8 cellular contexts compared by ENCODE assay signal in the genomic region with DNA sequence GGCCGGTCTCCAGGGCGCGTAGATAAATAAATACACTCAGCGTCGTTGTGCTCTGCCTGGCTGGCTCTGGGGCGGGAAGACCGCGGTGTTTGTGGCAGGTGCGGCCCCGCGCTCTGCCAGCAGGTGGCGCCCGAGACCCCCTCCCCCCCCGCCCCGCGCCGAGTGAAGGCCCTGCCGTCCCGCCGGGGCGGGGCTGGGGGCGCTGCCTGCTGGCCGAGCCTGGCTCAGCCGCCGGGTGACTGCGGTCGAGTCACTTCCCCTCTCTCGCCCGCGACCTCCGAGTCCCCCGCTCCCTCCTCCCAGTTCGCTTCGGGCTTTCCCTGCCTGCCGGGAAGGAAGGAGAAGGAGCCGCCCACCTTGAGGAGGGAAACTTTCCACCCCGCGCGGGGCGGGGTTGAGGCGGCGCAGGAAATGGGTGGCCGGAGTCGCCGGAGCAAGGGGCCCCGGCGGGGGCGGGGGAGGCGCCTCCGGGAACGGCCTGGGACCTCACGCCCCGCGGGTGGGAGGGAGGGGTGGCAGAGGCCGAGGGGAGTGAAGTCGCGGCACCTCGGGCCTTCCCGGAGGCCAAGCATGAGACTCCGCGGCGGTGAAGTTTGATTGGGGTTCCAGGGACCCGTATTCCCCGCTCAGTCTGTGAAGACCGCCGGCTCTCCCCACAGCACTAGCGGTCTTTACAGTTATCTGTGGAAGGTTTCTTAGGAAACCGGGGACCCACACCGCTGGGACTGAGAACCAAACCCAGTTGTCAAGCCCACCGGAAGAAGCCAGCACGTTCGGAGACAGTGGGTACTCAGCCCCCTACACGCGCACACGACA. TPM values are rescaled to one million over a fixed set of nuclear protein-coding genes. Genes with fewer than 3 reads are reported as not detected.
DNase-seq lines count a peak whose midpoint lies in the region; ATAC-seq and TF ChIP-seq lines count a peak whose summit lies in the region.

No MANE protein-coding gene starts in this region.

- peak overlapping the region; percentile 100 for H3K27ac ChIP-seq in CD4-positive, CD25-positive, alpha-beta regulatory T cell (ENCODE audit: insufficient read depth, low read length, poor library complexity, severe bottlenecking)
- H3K27ac ChIP-seq in HUES6 (ENCODE audit: low read depth, low read length) (no peak overlapping the region), neuronal stem cell (replicated peaks; ENCODE audit: low read length) (no peak overlapping the region)

- H2AK5ac ChIP-seq in neuronal stem cell (ENCODE audit: low read depth, low read length) = peak overlapping the region; percentile 27

- peak overlapping the region; percentile 72 for H3K18ac ChIP-seq in neuronal stem cell (ENCODE audit: low read length)

- H2AFZ ChIP-seq in neuronal stem cell (ENCODE audit: low read length) = no peak overlapping the region

- peaks cover 7% of the 10 kb centered on the region for H3K36me3 ChIP-seq in CD4-positive, CD25-positive, alpha-beta regulatory T cell (ENCODE audit: control insufficient read depth, insufficient read depth, low read length)
- H3K36me3 ChIP-seq in HUES6 (ENCODE audit: control insufficient read depth, insufficient read depth, low read length) = no peaks in the 10 kb centered on the region
- peaks cover 4 to 16% of the 10 kb centered on the region in 2 donors for H3K36me3 ChIP-seq in neuronal stem cell (replicated peaks in 1 of 2; ENCODE audit: control insufficient read depth in 2 of 2, insufficient read depth in 2 of 2, low read length in 2 of 2)

- peaks cover 7% of the 10 kb centered on the region for H3K79me1 ChIP-seq in neuronal stem cell (ENCODE audit: low read depth, low read length)

- H3K4me2 ChIP-seq in neuronal stem cell (ENCODE audit: insufficient read depth, low read length, poor library complexity, severe bottlenecking) = peak overlapping the region; percentile 75

- no peak overlapping the region for H2BK15ac ChIP-seq in neuronal stem cell (ENCODE audit: low read length)

- peak overlapping the region; percentile 47 for H3K23ac ChIP-seq in neuronal stem cell (ENCODE audit: low read depth, low read length, poor library complexity)

- H3K4ac ChIP-seq in neuronal stem cell (ENCODE audit: low read length) = no peak overlapping the region

- H4K8ac ChIP-seq in neuronal stem cell (ENCODE audit: low read depth, low read length) = no peak overlapping the region

- H3K4me3 ChIP-seq in CD4-positive, CD25-positive, alpha-beta regulatory T cell (ENCODE audit: low read depth, low read length) = peak overlapping the region; percentile 96
- peak overlapping the region; percentile 66 for H3K4me3 ChIP-seq in HUES6 (ENCODE audit: low read depth, low read length)
- peak overlapping the region; percentile 75 to 83 for H3K4me3 ChIP-seq in foreskin fibroblast (ENCODE audit: low read depth in 1 of 2, low read length in 2 of 2)
- peak overlapping the region; percentile 73 to 80 for H3K4me3 ChIP-seq in neuronal stem cell (ENCODE audit: low read length in 2 of 2)

- H3K9me3 ChIP-seq in CD4-positive, CD25-positive, alpha-beta regulatory T cell (ENCODE audit: control insufficient read depth in 2 of 2, low read length in 2 of 2) = no peaks in the 10 kb centered on the region
- H3K9me3 ChIP-seq in HUES6 (ENCODE audit: control insufficient read depth, insufficient read depth, low read depth, low read length) (no peaks in the 10 kb centered on the region), neuronal stem cell (replicated peaks in 1 of 2; ENCODE audit: control insufficient read depth in 2 of 2, insufficient read depth in 1 of 2, low read depth in 1 of 2, low read length in 2 of 2) (no peaks in the 10 kb centered on the region)

- ATAC-seq in CD4-positive, CD25-positive, alpha-beta regulatory T cell (ENCODE audit: low read depth in 2 of 2) = peak; percentile 26 to 29
- peak; percentile 31 for ATAC-seq in GM19351 (IDR thresholded peaks at IDR 0.05; ENCODE audit: unreplicated experiment)

- H3K27ac Mint-ChIP-seq in CD4-positive, CD25-positive, alpha-beta regulatory T cell = peak overlapping the region; percentile 97 to 98 (median 97)

- H3K9ac ChIP-seq in HUES6 (ENCODE audit: low read length) (peak overlapping the region; percentile 16), neuronal stem cell (ENCODE audit: low read depth, low read length, poor library complexity) (peak overlapping the region; percentile 80)

- peaks cover 79% of the 10 kb centered on the region for H3K4me1 ChIP-seq in CD4-positive, CD25-positive, alpha-beta regulatory T cell (ENCODE audit: control insufficient read depth, insufficient read depth, low read length, poor library complexity, severe bottlenecking)
- peaks cover 34% of the 10 kb centered on the region for H3K4me1 ChIP-seq in HUES6 (ENCODE audit: control insufficient read depth, insufficient read depth, low read length)
- peaks cover 32 to 44% of the 10 kb centered on the region in 2 donors for H3K4me1 ChIP-seq in neuronal stem cell (ENCODE audit: control insufficient read depth in 2 of 2, insufficient read depth in 1 of 2, low read depth in 1 of 2, low read length in 2 of 2)

- no CpG with 5 or more reads among the region's 75 CpGs for WGBS in neuronal stem cell (ENCODE audit: extremely low coverage in 2 of 2, insufficient read length in 2 of 2, insufficient replicate concordance in 1 of 2), 2 donors

- H2BK120ac ChIP-seq in neuronal stem cell (ENCODE audit: low read depth, low read length) = no peak overlapping the region

- H3K9me3 Mint-ChIP-seq in CD4-positive, CD25-positive, alpha-beta regulatory T cell = peaks cover 0 to 2% (median 0%) of the 10 kb centered on the region in 7 donors

- no peaks in the 10 kb centered on the region for H3K27me3 ChIP-seq in CD4-positive, CD25-positive, alpha-beta regulatory T cell (ENCODE audit: control insufficient read depth, insufficient read depth, low read length)
- peaks cover 43% of the 10 kb centered on the region for H3K27me3 ChIP-seq in HUES6 (ENCODE audit: control insufficient read depth, insufficient read depth, low read length)
- H3K27me3 ChIP-seq in neuronal stem cell (ENCODE audit: control insufficient read depth in 3 of 3, insufficient read depth in 3 of 3, low read depth in 1 of 3, low read length in 3 of 3) = peaks cover 0 to 25% (median 3%) of the 10 kb centered on the region in 3 experiments

- H3K14ac ChIP-seq in neuronal stem cell (ENCODE audit: low read length) = no peak overlapping the region

- no peak overlapping the region for H2BK12ac ChIP-seq in neuronal stem cell (ENCODE audit: low read length)

- peak overlapping the region; percentile 76 for H4K91ac ChIP-seq in neuronal stem cell (ENCODE audit: low read depth, low read length, poor library complexity)

- peaks cover 9% of the 10 kb centered on the region for H3K27me3 Mint-ChIP-seq in CD4-positive, CD25-positive, alpha-beta regulatory T cell

- no peaks in the 10 kb centered on the region for H3K36me3 Mint-ChIP-seq in CD4-positive, CD25-positive, alpha-beta regulatory T cell

- peaks cover 0 to 73% (median 31%) of the 10 kb centered on the region in 4 donors for H3K4me1 Mint-ChIP-seq in CD4-positive, CD25-positive, alpha-beta regulatory T cell

- TF ChIP-seq CTCF in foreskin fibroblast (IDR thresholded peaks at IDR 0.05; ENCODE audit: low read depth, low read length) = peak; percentile 42

- DNase-seq in CD4-positive, CD25-positive, alpha-beta regulatory T cell = peak; percentile 80 to 88 (median 86)
- DNase-seq in SHP77 treated with DMSO at 0.1 percent for 48 hours (lab: John Stamatoyannopoulos, UW) = peak; percentile 29
- DNase-seq in activated gamma-delta T cell treated with Interleukin-2 at 50 U/mL for 16 hours = peak; percentile 78
- peak; percentile 98 to 99 for DNase-seq in foreskin fibroblast
- peak; percentile 80 for DNase-seq in neuronal stem cell (ENCODE audit: low spot score)
- DNase-seq in stromal cell of bone marrow (ENCODE audit: low read depth) = peak; percentile 91

- H2BK5ac ChIP-seq in neuronal stem cell (ENCODE audit: low read length) = peak overlapping the region; percentile 79

- peak overlapping the region; percentile 94 to 98 (median 95) for H3K4me3 Mint-ChIP-seq in CD4-positive, CD25-positive, alpha-beta regulatory T cell

RNA-seq across cellular contexts. Expression of a gene that starts 1.5 kb away (rescaled TPM):
- 143 TPM for total RNA-seq in CD4-positive, CD25-positive, alpha-beta regulatory T cell
- 10 to 100 TPM in 1 of 4 donors, 1 to 10 TPM in 3; 7.8 to 11.6 (median 8.7) TPM for polyA plus RNA-seq in CD4-positive, CD25-positive, alpha-beta regulatory T cell
- 7.3 TPM for polyA plus RNA-seq in neuronal stem cell (2013, experiment 1 of 2)
- 6.4 TPM for polyA plus RNA-seq in neuronal stem cell (2013, experiment 2 of 2)

RNA-seq across cellular contexts. Expression of a gene that starts 2.0 kb away (rescaled TPM):
- total RNA-seq in CD4-positive, CD25-positive, alpha-beta regulatory T cell = 49.4 TPM
- polyA plus RNA-seq in CD4-positive, CD25-positive, alpha-beta regulatory T cell = 100 to 1,000 TPM in 3 of 4 donors, 10 to 100 TPM in 1; 77.1 to 158 (median 115) TPM
- polyA plus RNA-seq in neuronal stem cell (2013, experiment 1 of 2) = 50.9 TPM
- 50.0 TPM for polyA plus RNA-seq in neuronal stem cell (2013, experiment 2 of 2)

RNA-seq across cellular contexts. Expression of a gene that starts 4.1 kb away (rescaled TPM):
- 34.6 TPM for total RNA-seq in CD4-positive, CD25-positive, alpha-beta regulatory T cell
- polyA plus RNA-seq in CD4-positive, CD25-positive, alpha-beta regulatory T cell = 10 to 100 TPM; 64.6 to 84.7 (median 73.1) TPM
- polyA plus RNA-seq in neuronal stem cell (2013, experiment 1 of 2) = 53.3 TPM
- 50.3 TPM for polyA plus RNA-seq in neuronal stem cell (2013, experiment 2 of 2)

RNA-seq across cellular contexts. Expression of a gene that starts 16.2 kb away (rescaled TPM):
- total RNA-seq in CD4-positive, CD25-positive, alpha-beta regulatory T cell = 132 TPM
- 10 to 100 TPM in 2 of 4 donors, 1 to 10 TPM in 2; 9.2 to 15.0 (median 11.9) TPM for polyA plus RNA-seq in CD4-positive, CD25-positive, alpha-beta regulatory T cell
- polyA plus RNA-seq in neuronal stem cell (2013, experiment 1 of 2) = 8.7 TPM
- polyA plus RNA-seq in neuronal stem cell (2013, experiment 2 of 2) = 8.6 TPM

RNA-seq across cellular contexts. Expression of a gene that starts 21.2 kb away (rescaled TPM):
- total RNA-seq in CD4-positive, CD25-positive, alpha-beta regulatory T cell = 5.5 TPM
- 1 to 10 TPM in 1 of 4 donors, under 1 TPM in 2, not detected in 1; 0.19 to 1.5 (median 0.76) TPM for polyA plus RNA-seq in CD4-positive, CD25-positive, alpha-beta regulatory T cell
- 0.06 TPM for polyA plus RNA-seq in neuronal stem cell (2013, experiment 1 of 2)
- polyA plus RNA-seq in neuronal stem cell (2013, experiment 2 of 2) = 0.08 TPM

Comparison
In these comparisons a context has a peak if more than half of its experiments do, and no peak if none do; other contexts are left out.
1. DNase-seq: peak in every context shown above with its lines; median percentile 98 in foreskin fibroblast; 91 in stromal cell of bone marrow; 86 in CD4-positive, CD25-positive, alpha-beta regulatory T cell; 80 in neuronal stem cell; 78 in activated gamma-delta T cell treated with Interleukin-2 at 50 U/mL for 16 hours; 29 in SHP77 treated with DMSO at 0.1 percent for 48 hours.